ENCODE assay signal across 1 cellular context in genomic region chr3:50238549-50239026, GRCh38.
TF ChIP-seq lines count a peak whose summit lies in the region.

No MANE protein-coding gene starts in this region.

TF ChIP-seq in HepG2, 621 proteins besides CTCF, POLR2A, EP300 and RAD21 (continued from another document and continues in another):
- TF ChIP-seq CSRNP2 (CRISPR knock-in tag; conservative IDR thresholded peaks at IDR 0.05; ENCODE audit: low read depth) (no peak), MLLT10 (CRISPR knock-in tag; IDR thresholded peaks at IDR 0.05) (no peak), ZBTB38 (CRISPR knock-in tag; IDR thresholded peaks at IDR 0.05) (0 out of 2 replicates have a peak, but pooled peaks have one; percentile 29), ZNF746 (CRISPR knock-in tag; IDR thresholded peaks at IDR 0.05) (no peak), ATF6 (CRISPR knock-in tag; conservative IDR thresholded peaks at IDR 0.05) (no peak), KLF15 (CRISPR knock-in tag; IDR thresholded peaks at IDR 0.05; ENCODE audit: borderline replicate concordance) (no peak), ZBTB44 (CRISPR knock-in tag; IDR thresholded peaks at IDR 0.05) (no peak), TCF12 (IDR thresholded peaks at IDR 0.05) (no peak), TCF12 (CRISPR knock-in tag; IDR thresholded peaks at IDR 0.05) (no peak), ZNF280B (CRISPR knock-in tag; IDR thresholded peaks at IDR 0.05; ENCODE audit: borderline replicate concordance) (no peak), TEAD3 (CRISPR knock-in tag; optimal IDR thresholded peaks at IDR 0.05; ENCODE audit: borderline replicate concordance) (no peak), TAF15 (IDR thresholded peaks at IDR 0.05; ENCODE audit: low read depth, low read length, poor library complexity, severe bottlenecking) (no peak), NFATC3 (CRISPR knock-in tag; IDR thresholded peaks at IDR 0.05) (no peak), ZNF850 (CRISPR knock-in tag; conservative IDR thresholded peaks at IDR 0.05) (no peak), CENPBD1 (CRISPR knock-in tag; IDR thresholded peaks at IDR 0.05; ENCODE audit: borderline replicate concordance, low read depth) (no peak), ZNF781 (CRISPR knock-in tag; IDR thresholded peaks at IDR 0.05; ENCODE audit: borderline replicate concordance, not compliant biosample characterization) (no peak), RFX1 (IDR thresholded peaks at IDR 0.05) (no peak), PHF21A (CRISPR knock-in tag; IDR thresholded peaks at IDR 0.05) (0 out of 2 replicates have a peak, but pooled peaks have one; percentile 12), IKZF5 (CRISPR knock-in tag; IDR thresholded peaks at IDR 0.05) (no peak), ZNF678 (CRISPR knock-in tag; IDR thresholded peaks at IDR 0.05) (no peak), FOXC1 (CRISPR knock-in tag; IDR thresholded peaks at IDR 0.05; ENCODE audit: borderline replicate concordance) (no peak), HMG20A (CRISPR knock-in tag; IDR thresholded peaks at IDR 0.05; ENCODE audit: borderline replicate concordance) (no peak), HDAC2 (CRISPR knock-in tag; IDR thresholded peaks at IDR 0.05) (no peak), ZNF629 (CRISPR knock-in tag; conservative IDR thresholded peaks at IDR 0.05) (peak; percentile 56; the same call in 1 of the 2 replicates), ZNF784 (CRISPR knock-in tag; IDR thresholded peaks at IDR 0.05; ENCODE audit: borderline replicate concordance) (no peak), SOX13 (IDR thresholded peaks at IDR 0.05) (no peak), SOX13 (CRISPR knock-in tag; conservative IDR thresholded peaks at IDR 0.05 in 1 of 2, IDR thresholded peaks at IDR 0.05 in 1 of 2) (no peak), ZSCAN5A (CRISPR knock-in tag; IDR thresholded peaks at IDR 0.05; ENCODE audit: borderline replicate concordance) (no peak), HNF4A (CRISPR knock-in tag; IDR thresholded peaks at IDR 0.05) (peak; percentile 69), ZBTB25 (CRISPR knock-in tag; IDR thresholded peaks at IDR 0.05) (no peak), ZNF333 (CRISPR knock-in tag; IDR thresholded peaks at IDR 0.05; ENCODE audit: borderline replicate concordance) (no peak), GATA4 (IDR thresholded peaks at IDR 0.05; ENCODE audit: borderline replicate concordance, low read depth) (no peak), GMEB2 (CRISPR knock-in tag; IDR thresholded peaks at IDR 0.05; ENCODE audit: low read depth) (no peak), ZNF775 (CRISPR knock-in tag; IDR thresholded peaks at IDR 0.05; ENCODE audit: borderline replicate concordance) (no peak), DBP (CRISPR knock-in tag; IDR thresholded peaks at IDR 0.05; ENCODE audit: not compliant biosample characterization) (no peak), ZNF562 (CRISPR knock-in tag; IDR thresholded peaks at IDR 0.05; ENCODE audit: borderline replicate concordance) (no peak), HHEX (CRISPR knock-in tag; IDR thresholded peaks at IDR 0.05) (no peak), PRDM15 (CRISPR knock-in tag; IDR thresholded peaks at IDR 0.05) (no peak), NFKBIZ (CRISPR knock-in tag; IDR thresholded peaks at IDR 0.05) (no peak), ATAD3A (CRISPR knock-in tag; IDR thresholded peaks at IDR 0.05) (no peak), ZNF317 (CRISPR knock-in tag; IDR thresholded peaks at IDR 0.05) (no peak), ZC3H4 (CRISPR knock-in tag; IDR thresholded peaks at IDR 0.05; ENCODE audit: borderline replicate concordance) (no peak), KDM3A (CRISPR knock-in tag; IDR thresholded peaks at IDR 0.05; ENCODE audit: low read depth) (no peak), ZNF274 (CRISPR knock-in tag; IDR thresholded peaks at IDR 0.05) (no peak)
